Comparison of ENCODE assay signal across 21 cellular contexts in the genomic region with DNA sequence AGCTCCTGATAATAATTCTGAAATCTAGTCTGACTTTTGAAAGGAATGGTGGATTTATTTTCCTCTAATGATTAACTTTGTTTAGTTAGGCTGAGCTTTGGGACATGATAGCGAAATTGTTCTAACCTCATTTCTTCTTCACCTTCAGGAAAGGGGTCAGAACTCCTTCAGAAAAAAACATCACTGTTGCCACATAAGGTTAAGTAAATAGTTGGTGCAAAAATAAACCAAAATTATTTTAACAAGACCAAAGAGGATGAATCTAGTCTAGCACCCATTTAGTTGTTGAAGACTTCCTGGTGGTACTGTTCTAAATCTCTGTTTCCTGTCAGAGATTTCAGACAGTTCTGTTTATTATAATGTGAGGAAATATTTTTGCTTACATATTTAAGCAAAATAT.
DNase-seq lines count a peak whose midpoint lies in the region; ATAC-seq, FAIRE-seq and TF ChIP-seq lines count a peak whose summit lies in the region.
"Had no signal": no experiment of that assay in that cellular context is flagged by ENCODE, and none has a peak within 500 bp of the region (broad histone marks: within the 10 kb centered on the region; RNA-seq: fewer than 3 reads in every experiment).

No MANE protein-coding gene starts in this region.

- H3K27me3 ChIP-seq in colonic mucosa, result no peaks in the 10 kb centered on the region
- H3K27me3 ChIP-seq: BLaER1 had no signal

- FAIRE-seq in kidney (lab: Jason Lieb, UNC), result no peak
- FAIRE-seq: D721Med, G401.6, GM12891 had no signal

- H3K36me3 ChIP-seq in kidney (ENCODE audit: control insufficient read depth in 1 of 2, insufficient read depth in 2 of 2, low read length in 2 of 2), result no peaks in the 10 kb centered on the region
- no peaks in the 10 kb centered on the region for H3K36me3 ChIP-seq in colonic mucosa

- no peaks in the 10 kb centered on the region for H3K27me3 Mint-ChIP-seq in natural killer cell (ENCODE audit: low read depth in 2 of 2)
- H3K27me3 Mint-ChIP-seq in natural killer cell treated with Interleukin-12 subunit alpha and Interleukin-12 subunit beta and Interleukin-15 and Interleukin-18, amount 100 ng/mL, for 72 hours, result no peaks in the 10 kb centered on the region
- H3K27me3 Mint-ChIP-seq in central memory CD8-positive, alpha-beta T cell, result no peaks in the 10 kb centered on the region
- H3K27me3 Mint-ChIP-seq: IgD-negative memory B cell had no signal

- peaks cover 85 to 92% of the 10 kb centered on the region in 2 donors for H3K4me1 Mint-ChIP-seq in natural killer cell
- peaks cover 77 to 82% of the 10 kb centered on the region in 2 donors for H3K4me1 Mint-ChIP-seq in natural killer cell treated with Interleukin-12 subunit alpha and Interleukin-12 subunit beta and Interleukin-15 and Interleukin-18, amount 100 ng/mL, for 72 hours (ENCODE audit: low read depth in 2 of 2)
- H3K4me1 Mint-ChIP-seq in central memory CD8-positive, alpha-beta T cell, result peaks cover 71% of the 10 kb centered on the region

- H3K4me1 ChIP-seq in kidney (ENCODE audit: control insufficient read depth in 1 of 2, insufficient read depth in 1 of 2, low read depth in 1 of 2, low read length in 2 of 2) (no peaks in the 10 kb centered on the region), colonic mucosa (no peaks in the 10 kb centered on the region)

- H3K27ac ChIP-seq in kidney (ENCODE audit: low read depth in 2 of 2, low read length in 2 of 2), result no peak overlapping the region
- H3K27ac ChIP-seq in colonic mucosa, result no peak overlapping the region
- H3K27ac ChIP-seq: 22Rv1, BLaER1 had no signal

- TF ChIP-seq CTCF in natural killer cell (IDR thresholded peaks at IDR 0.05), result no peak
- TF ChIP-seq CTCF in kidney (IDR thresholded peaks at IDR 0.05; ENCODE audit: borderline replicate concordance, extremely low read depth, insufficient read depth), result no peak
- TF ChIP-seq CTCF in colonic mucosa (IDR thresholded peaks at IDR 0.05), result no peak

- ATAC-seq in natural killer cell (peak; percentile 66 to 80 (median 72)), left lobe of liver (peak; percentile 43)
- no peak for ATAC-seq in natural killer cell treated with Interleukin-12 subunit alpha and Interleukin-12 subunit beta and Interleukin-15 and Interleukin-18, amount 100 ng/mL, for 72 hours
- ATAC-seq in central memory CD8-positive, alpha-beta T cell (replicated peaks; ENCODE audit: extremely low read depth, poor library complexity, severe bottlenecking), result peak; percentile 74
- ATAC-seq: GM23338 had no signal

- H3K27ac Mint-ChIP-seq in natural killer cell, result peak overlapping the region; percentile 71 to 85
- H3K27ac Mint-ChIP-seq in natural killer cell treated with Interleukin-12 subunit alpha and Interleukin-12 subunit beta and Interleukin-15 and Interleukin-18, amount 100 ng/mL, for 72 hours, result peak overlapping the region in 1 of 2 donors; percentile 45
- no peak overlapping the region for H3K27ac Mint-ChIP-seq in central memory CD8-positive, alpha-beta T cell (ENCODE audit: low read depth)
- H3K27ac Mint-ChIP-seq: GM23338 had no signal

- H3K9me3 Mint-ChIP-seq in natural killer cell, result no peaks in the 10 kb centered on the region
- H3K9me3 Mint-ChIP-seq in natural killer cell treated with Interleukin-12 subunit alpha and Interleukin-12 subunit beta and Interleukin-15 and Interleukin-18, amount 100 ng/mL, for 72 hours, result no peaks in the 10 kb centered on the region
- no peaks in the 10 kb centered on the region for H3K9me3 Mint-ChIP-seq in central memory CD8-positive, alpha-beta T cell
- H3K9me3 Mint-ChIP-seq: GM23338 had no signal

- intact Hi-C loops in natural killer cell (cut with micrococcal nuclease) (no loop called here), kidney (cut with DNase I) (no loop called here), colonic mucosa (cut with DNase I) (no loop called here), posterior vena cava (cut with DNase I) (no loop called here)

- DNase-seq in natural killer cell, result no peak
- DNase-seq in natural killer cell treated with Interleukin-12 subunit alpha and Interleukin-12 subunit beta and Interleukin-15 and Interleukin-18, amount 100 ng/mL, for 72 hours (ENCODE audit: low spot score), result no peak
- no peak for DNase-seq in central memory CD8-positive, alpha-beta T cell (ENCODE audit: low spot score in 2 of 2)
- DNase-seq in left lobe of liver (ENCODE audit: low spot score), result no peak
- no peak for DNase-seq in SW 1271 (lab: John Stamatoyannopoulos, UW)
- DNase-seq in kidney, result no peak
- DNase-seq in colonic mucosa, result no peak
- DNase-seq in posterior vena cava (ENCODE audit: low spot score), result no peak
- DNase-seq: AML-193, COR-L47, DMS153, DMS79 treated with DMSO at 0.1 percent for 48 hours, EL, H7 had no signal

- H3K36me3 Mint-ChIP-seq in natural killer cell, result no peaks in the 10 kb centered on the region
- H3K36me3 Mint-ChIP-seq in natural killer cell treated with Interleukin-12 subunit alpha and Interleukin-12 subunit beta and Interleukin-15 and Interleukin-18, amount 100 ng/mL, for 72 hours, result peaks cover 7% of the 10 kb centered on the region
- peaks cover 10% of the 10 kb centered on the region for H3K36me3 Mint-ChIP-seq in central memory CD8-positive, alpha-beta T cell (ENCODE audit: insufficient read depth)

- H3K9ac ChIP-seq in kidney (ENCODE audit: low read length in 2 of 2) (no peak overlapping the region), colonic mucosa (ENCODE audit: low read depth in 2 of 2, low read length in 2 of 2) (no peak overlapping the region)
- H3K9ac ChIP-seq: BLaER1 had no signal

- H3K4me3 ChIP-seq in kidney (ENCODE audit: low read length in 2 of 2), result no peak overlapping the region
- H3K4me3 ChIP-seq in colonic mucosa, result no peak overlapping the region
- H3K4me3 ChIP-seq: BLaER1, GM23338 had no signal

- H3K9me3 ChIP-seq in kidney (ENCODE audit: control insufficient read depth in 1 of 2, low read length in 2 of 2) (no peaks in the 10 kb centered on the region), colonic mucosa (no peaks in the 10 kb centered on the region)

- H3K4me3 Mint-ChIP-seq in natural killer cell, result no peak overlapping the region
- H3K4me3 Mint-ChIP-seq in natural killer cell treated with Interleukin-12 subunit alpha and Interleukin-12 subunit beta and Interleukin-15 and Interleukin-18, amount 100 ng/mL, for 72 hours, result no peak overlapping the region
- no peak overlapping the region for H3K4me3 Mint-ChIP-seq in central memory CD8-positive, alpha-beta T cell
- H3K4me3 Mint-ChIP-seq: GM23338, IgD-negative memory B cell had no signal

Comparison
In these comparisons a context has a peak if more than half of its experiments do, and no peak if none do; other contexts are left out.
1. ATAC-seq: peak in natural killer cell (3 of 3), central memory CD8-positive, alpha-beta T cell (single experiment) and left lobe of liver (single experiment); none in natural killer cell treated with Interleukin-12 subunit alpha and Interleukin-12 subunit beta and Interleukin-15 and Interleukin-18, amount 100 ng/mL, for 72 hours (0 of 2).